ENCODE assay signal across 37 cellular contexts in genomic region chr19:29574518-29574917, GRCh38. TPM values are rescaled to one million over a fixed set of nuclear protein-coding genes. Genes with fewer than 3 reads are reported as not detected.
"Had no signal": no experiment of that assay in that cellular context is flagged by ENCODE, and none has a peak within 500 bp of the region (broad histone marks: within the 10 kb centered on the region; RNA-seq: fewer than 3 reads in every experiment).

No MANE protein-coding gene starts in this region.

- H3K27me3 ChIP-seq: ascending aorta, Peyer's patch had no signal

- H3K36me3 Mint-ChIP-seq: activated CD4-positive, alpha-beta memory T cell treated with anti-CD3 and anti-CD28 coated beads for 36 hours; activated naive CD8-positive, alpha-beta T cell treated with anti-CD3 and anti-CD28 coated beads, Interleukin-2, amount 10 ng/mL, durations not matched to agents 7 days and 5 days; WTC11 had no signal

- H3K9me3 ChIP-seq: ascending aorta, MG63, Peyer's patch, SJSA1, SK-N-SH had no signal

- DNase-seq: activated CD4-positive, alpha-beta memory T cell treated with anti-CD3 and anti-CD28 coated beads for 36 hours; activated CD4-positive, alpha-beta T cell treated with anti-CD3 and anti-CD28 coated beads for 36 hours; activated CD4-positive, alpha-beta T cell treated with anti-CD3 and anti-CD28 coated beads, Interleukin-2, amount 50 U/mL, for 1 hour; activated effector memory CD4-positive, alpha-beta T cell treated with anti-CD3 and anti-CD28 coated beads, Interleukin-2, amount 50 U/mL, for 16 hours; activated naive CD4-positive, alpha-beta T cell; activated naive CD4-positive, alpha-beta T cell treated with anti-CD3 and anti-CD28 coated beads, Interleukin-2, amount 50 U/mL, for 16 hours; activated naive CD8-positive, alpha-beta T cell treated with anti-CD3 and anti-CD28 coated beads, Interleukin-2, amount 10 ng/mL, durations not matched to agents 7 days and 5 days; activated T-cell treated with anti-CD3 and anti-CD28 coated beads, Interleukin-2, amount 50 U/mL, for 72 hours; amygdala; Kasumi-1; KG1; MG63; NCI-H1048; NCI-H1436 treated with DMSO at 0.1 percent for 48 hours; NCI-H1694 treated with DMSO at 0.1 percent for 48 hours; NCI-H2029; NCI-H2107; NCI-H226; NCI-H446 treated with DMSO at 0.1 percent for 48 hours; NCI-H69; NK-92 treated with Interleukin-12 subunit alpha and Interleukin-12 subunit beta, amount 100 ng/mL, for 24 hours; PC-3; Peyer's patch; RPMI8226; SHP77 treated with DMSO at 0.1 percent for 48 hours; SK-N-SH had no signal

- H3K4me1 Mint-ChIP-seq: activated naive CD8-positive, alpha-beta T cell treated with anti-CD3 and anti-CD28 coated beads, Interleukin-2, amount 10 ng/mL, durations not matched to agents 7 days and 5 days; central memory CD8-positive, alpha-beta T cell had no signal

- ATAC-seq: activated CD4-positive, alpha-beta T cell treated with anti-CD3 and anti-CD28 coated beads for 36 hours; activated CD4-positive, CD25-positive, alpha-beta regulatory T cell treated with anti-CD3 and anti-CD28 coated beads, Interleukin-2, amount 50 U/mL, for 24 hours; activated T-cell treated with anti-CD3 and anti-CD28 coated beads, Interleukin-2, amount 50 U/mL, for 72 hours; activated T-helper 17 cell treated with anti-CD3 and anti-CD28 coated beads, Interleukin-2, amount 50 U/mL, for 72 hours; PC-3; WTC11 had no signal

- H3K4me3 ChIP-seq: ascending aorta, cardiac muscle cell, MG63, Peyer's patch, SJSA1 had no signal

- H3K27ac ChIP-seq: ascending aorta, cardiac muscle cell, Peyer's patch, SJSA1 had no signal

- H3K27ac Mint-ChIP-seq: activated CD4-positive, alpha-beta memory T cell treated with anti-CD3 and anti-CD28 coated beads for 36 hours; activated CD4-positive, alpha-beta T cell treated with anti-CD3 and anti-CD28 coated beads for 36 hours; activated naive CD8-positive, alpha-beta T cell treated with anti-CD3 and anti-CD28 coated beads, Interleukin-2, amount 10 ng/mL, durations not matched to agents 7 days and 5 days; activated T-cell treated with anti-CD3 and anti-CD28 coated beads, Interleukin-2, amount 50 U/mL, for 72 hours; activated T-helper 17 cell treated with anti-CD3 and anti-CD28 coated beads, Interleukin-2, amount 50 U/mL, for 72 hours; T-helper 1 cell treated with Interleukin-12 subunit alpha and Interleukin-12 subunit beta and Interleukin-4 antibody, amounts not matched to agents 30 μg/mL and 1 μg/mL, for 36 hours; T-helper 2 cell treated with Interferon-gamma antibody and Interleukin-4, amounts not matched to agents 5 μg/mL and 100 μg/mL, for 36 hours; WTC11 had no signal

- FAIRE-seq: TTC549 had no signal

- H3K9me3 Mint-ChIP-seq: activated CD4-positive, alpha-beta memory T cell treated with anti-CD3 and anti-CD28 coated beads for 36 hours; activated naive CD8-positive, alpha-beta T cell treated with anti-CD3 and anti-CD28 coated beads, Interleukin-2, amount 10 ng/mL, durations not matched to agents 7 days and 5 days; activated T-cell treated with anti-CD3 and anti-CD28 coated beads, Interleukin-2, amount 50 U/mL, for 72 hours; activated T-helper 17 cell treated with anti-CD3 and anti-CD28 coated beads, Interleukin-2, amount 50 U/mL, for 72 hours; central memory CD8-positive, alpha-beta T cell; T-helper 1 cell treated with Interleukin-12 subunit alpha and Interleukin-12 subunit beta and Interleukin-4 antibody, amounts not matched to agents 30 μg/mL and 1 μg/mL, for 36 hours; T-helper 2 cell treated with Interferon-gamma antibody and Interleukin-4, amounts not matched to agents 5 μg/mL and 100 μg/mL, for 36 hours; WTC11 had no signal

- H3K4me3 Mint-ChIP-seq: activated CD4-positive, alpha-beta memory T cell treated with anti-CD3 and anti-CD28 coated beads for 36 hours; activated CD4-positive, alpha-beta T cell treated with anti-CD3 and anti-CD28 coated beads for 36 hours; activated naive CD8-positive, alpha-beta T cell treated with anti-CD3 and anti-CD28 coated beads, Interleukin-2, amount 10 ng/mL, durations not matched to agents 7 days and 5 days; activated T-cell treated with anti-CD3 and anti-CD28 coated beads, Interleukin-2, amount 50 U/mL, for 72 hours; activated T-helper 17 cell treated with anti-CD3 and anti-CD28 coated beads, Interleukin-2, amount 50 U/mL, for 72 hours; central memory CD8-positive, alpha-beta T cell; T-helper 1 cell treated with Interleukin-12 subunit alpha and Interleukin-12 subunit beta and Interleukin-4 antibody, amounts not matched to agents 30 μg/mL and 1 μg/mL, for 36 hours; T-helper 2 cell treated with Interferon-gamma antibody and Interleukin-4, amounts not matched to agents 5 μg/mL and 100 μg/mL, for 36 hours; WTC11 had no signal

- H3K4me1 ChIP-seq: ascending aorta, Peyer's patch, SJSA1 had no signal

- H3K36me3 ChIP-seq: ascending aorta, cardiac muscle cell, MG63, Peyer's patch, SJSA1 had no signal

RNA-seq across cellular contexts. Expression of gene VSTM2B, which starts 48.7 kb away (rescaled TPM):
- total RNA-seq: activated CD4-positive, alpha-beta memory T cell treated with anti-CD3 and anti-CD28 coated beads for 36 hours; activated CD4-positive, alpha-beta T cell treated with anti-CD3 and anti-CD28 coated beads for 36 hours; activated naive CD8-positive, alpha-beta T cell treated with anti-CD3 and anti-CD28 coated beads, Interleukin-2, amount 10 ng/mL, durations not matched to agents 7 days and 5 days; activated T-cell treated with anti-CD3 and anti-CD28 coated beads, Interleukin-2, amount 50 U/mL, for 72 hours; activated T-helper 17 cell treated with anti-CD3 and anti-CD28 coated beads, Interleukin-2, amount 50 U/mL, for 72 hours; ascending aorta; chondrocyte; PC-3; Peyer's patch; SJSA1 had no signal
